ENCODE assay signal across 8 cellular contexts in genomic region chr12:125515887-125516286, GRCh38.
"Had no signal": no experiment of that assay in that cellular context is flagged by ENCODE, and none has a peak within 500 bp of the region (broad histone marks: within the 10 kb centered on the region; RNA-seq: fewer than 3 reads in every experiment).

No MANE protein-coding gene starts in this region.

- H3K4me2 ChIP-seq: GM23338 had no signal

- H2AFZ ChIP-seq: GM23338 had no signal

- FAIRE-seq: K562 had no signal

- H3K4me3 ChIP-seq: GM23338, K562 had no signal

- H3K27ac ChIP-seq: HL-60 had no signal

- ATAC-seq: GM23338, K562 had no signal

- DNase-seq: H7, HCEC 1CT, HFFc6, Kasumi-1, KG1 had no signal
